Comparison of ENCODE assay signal across 17 cellular contexts in genomic region chr17:78650093-78650715, GRCh38.
DNase-seq lines count a peak whose midpoint lies in the region; ATAC-seq, FAIRE-seq and TF ChIP-seq lines count a peak whose summit lies in the region.
"Had no signal": no experiment of that assay in that cellular context is flagged by ENCODE, and none has a peak within 500 bp of the region (broad histone marks: within the 10 kb centered on the region; RNA-seq: fewer than 3 reads in every experiment).

No MANE protein-coding gene starts in this region.

- H3K9me1 ChIP-seq in K562 (ENCODE audit: control insufficient read depth, insufficient read depth, low read length) = no peaks in the 10 kb centered on the region

- H3K9me2 ChIP-seq in SK-N-SH = no peaks in the 10 kb centered on the region

- FAIRE-seq in K562 (lab: Jason Lieb, UNC) (no peak), frontal cortex (lab: Jason Lieb, UNC) (no peak)
- FAIRE-seq: GM12878, GM18507 had no signal

- H3K9me3 ChIP-seq in SK-N-SH (no peaks in the 10 kb centered on the region), K562 (replicated peaks; ENCODE audit: control insufficient read depth, insufficient read depth, low read depth, low read length) (peaks cover 3% of the 10 kb centered on the region; the same call in 1 of the 2 replicates), liver (ENCODE audit: control insufficient read depth in 4 of 4, low read length in 3 of 4) (peaks cover 0 to 1% (median 0%) of the 10 kb centered on the region in 4 donors)

- peak; percentile 10 for DNase-seq in SK-N-SH
- DNase-seq in K562 (ENCODE audit: extremely low read depth in 1 of 4, low spot score in 3 of 4) = no peak
- no peak for DNase-seq in frontal cortex (ENCODE audit: low spot score in 2 of 2)
- DNase-seq in activated T-cell treated with anti-CD3 and anti-CD28 coated beads for 4 hours = no peak
- DNase-seq in DMS114 treated with DMSO at 0.1 percent for 48 hours (lab: John Stamatoyannopoulos, UW; ENCODE audit: unreplicated experiment) = no peak
- DNase-seq: Calu3; CD4-positive, alpha-beta T cell; DMS153; GOT3; H9 had no signal

- H3K4me1 ChIP-seq in SK-N-SH (ENCODE audit: control insufficient read depth in 1 of 2, insufficient read depth in 2 of 2, low read depth in 1 of 2, low read length in 1 of 2) (no peaks in the 10 kb centered on the region; a peak in 1 of 4 replicates), K562 (replicated peaks in 1 of 2; ENCODE audit: control insufficient read depth in 2 of 2, insufficient read depth in 2 of 2, low read length in 2 of 2) (no peaks in the 10 kb centered on the region), liver (ENCODE audit: control insufficient read depth in 4 of 4, insufficient read depth in 4 of 4, low read length in 3 of 4) (peaks cover 0 to 1% (median 0%) of the 10 kb centered on the region in 4 donors)

- ATAC-seq in SK-N-SH treated with all-trans-retinoic acid at 6 μM for 48 hours (no peak), K562 (no peak), GM18520 (IDR thresholded peaks at IDR 0.05; ENCODE audit: unreplicated experiment) (no peak)
- ATAC-seq: GM12878 had no signal

- H3K4me2 ChIP-seq in SK-N-SH = no peak overlapping the region
- no peak overlapping the region for H3K4me2 ChIP-seq in K562 (ENCODE audit: insufficient read depth, low read length)

- H2AFZ ChIP-seq in SK-N-SH (ENCODE audit: low read depth) (no peak overlapping the region), K562 (ENCODE audit: low read depth, low read length) (no peak overlapping the region)

- H3K27me3 ChIP-seq in SK-N-SH (ENCODE audit: insufficient read depth) (no peaks in the 10 kb centered on the region; the same call in 1 of the 2 replicates), K562 (ENCODE audit: control insufficient read depth in 2 of 2, insufficient read depth in 2 of 2, low read length in 2 of 2) (peaks cover 42 to 71% of the 10 kb centered on the region in 2 experiments), liver (ENCODE audit: control insufficient read depth in 4 of 4, insufficient read depth in 4 of 4, low read length in 3 of 4) (no peaks in the 10 kb centered on the region)
- H3K27me3 ChIP-seq: BLaER1 treated with 17β-estradiol and CSF1 and Interleukin-3, amounts not matched to agents 10 nM and 100 nM had no signal

- POLR2A ChIA-PET in SK-N-SH (lab: Yijun Ruan, JAX) = no interaction called here
- POLR2A ChIA-PET in K562 (lab: Yijun Ruan, JAX) = interaction anchor here (0.6 to 1.0 kb wide), 2 partner anchors 95 to 223 kb away, joined by 3 read pairs; no protein-coding TSS in a partner anchor

- TF ChIP-seq POLR2A in K562 (conservative IDR thresholded peaks at IDR 0.05) = no peak

- no peak overlapping the region for H3K27ac ChIP-seq in SK-N-SH (ENCODE audit: low read depth in 2 of 2, low read length in 1 of 2)
- no peak overlapping the region for H3K27ac ChIP-seq in K562 (ENCODE audit: extremely low read depth, low read depth, low read length)
- no peak overlapping the region for H3K27ac ChIP-seq in liver (ENCODE audit: low read depth in 1 of 2, low read length in 2 of 2)
- H3K27ac ChIP-seq: 22Rv1; BLaER1 treated with 17β-estradiol and CSF1 and Interleukin-3, amounts not matched to agents 10 nM and 100 nM had no signal

- H3K4me3 ChIP-seq in SK-N-SH (ENCODE audit: low read depth in 2 of 2, low read length in 1 of 2) (no peak overlapping the region), K562 (no peak overlapping the region), liver (ENCODE audit: low read depth in 1 of 3, low read length in 3 of 3) (no peak overlapping the region)
- H3K4me3 ChIP-seq: BLaER1 treated with 17β-estradiol and CSF1 and Interleukin-3, amounts not matched to agents 10 nM and 100 nM; GM12878 had no signal

- no peak for TF ChIP-seq RAD21 in SK-N-SH (IDR thresholded peaks at IDR 0.05; ENCODE audit: low read length)
- no peak for TF ChIP-seq RAD21 in K562 (CRISPR knock-in tag; conservative IDR thresholded peaks at IDR 0.05 in 1 of 2, IDR thresholded peaks at IDR 0.05 in 1 of 2)
- TF ChIP-seq RAD21 in liver (IDR thresholded peaks at IDR 0.05) = no peak

- WGBS in SK-N-SH (ENCODE audit: low lambda C conversion rate) = 88% methylated on average over 11 of the region's 11 CpGs
- 1% methylated on average over 11 of the region's 11 CpGs for WGBS in K562 (ENCODE audit: insufficient coverage, low coverage, missing lambda C conversion rate)
- 29% methylated on average over 11 of the region's 11 CpGs for WGBS in liver

- H4K20me1 ChIP-seq in SK-N-SH (ENCODE audit: insufficient read depth) (no peaks in the 10 kb centered on the region), K562 (replicated peaks; ENCODE audit: control insufficient read depth, insufficient read depth, low read length) (peaks cover 6% of the 10 kb centered on the region; the same call in 1 of the 2 replicates)
- H4K20me1 ChIP-seq: BLaER1 treated with 17β-estradiol and CSF1 and Interleukin-3, amounts not matched to agents 10 nM and 100 nM had no signal

- CTCF ChIA-PET in SK-N-SH (lab: Yijun Ruan, JAX) = interaction anchor here (0.6 to 1.8 kb wide), 2 partner anchors 14 to 54 kb away, joined by 3 read pairs; no protein-coding TSS in a partner anchor
- CTCF ChIA-PET in K562 (lab: Yijun Ruan, JAX; ENCODE audit: low intra/inter-chr PET ratio) = no interaction called here

- in situ Hi-C loops in K562 (cut with MboI) = no loop called here

- H3K79me2 ChIP-seq in SK-N-SH (ENCODE audit: insufficient read depth) = no peaks in the 10 kb centered on the region
- H3K79me2 ChIP-seq in K562 (ENCODE audit: control insufficient read depth, insufficient read depth, low read length) = no peaks in the 10 kb centered on the region

- H3K36me3 ChIP-seq in SK-N-SH (replicated peaks in 1 of 2; ENCODE audit: control insufficient read depth in 1 of 2, insufficient read depth in 2 of 2, low read length in 1 of 2) (no peaks in the 10 kb centered on the region), K562 (ENCODE audit: control insufficient read depth, insufficient read depth, low read length) (no peaks in the 10 kb centered on the region), liver (ENCODE audit: control insufficient read depth in 4 of 4, insufficient read depth in 3 of 4, low read depth in 1 of 4, low read length in 3 of 4) (no peaks in the 10 kb centered on the region)

- intact Hi-C loops in K562 (cut with micrococcal nuclease) = no loop called here

- no peak for TF ChIP-seq EP300 in SK-N-SH (IDR thresholded peaks at IDR 0.05; ENCODE audit: borderline replicate concordance in 1 of 2, low read depth in 1 of 2, low read length in 1 of 2)
- no peak for TF ChIP-seq EP300 in K562 (IDR thresholded peaks at IDR 0.05; ENCODE audit: low read length)

- H3K9ac ChIP-seq in SK-N-SH = no peak overlapping the region
- H3K9ac ChIP-seq in K562 (ENCODE audit: insufficient read depth in 1 of 2, low read depth in 2 of 2, low read length in 2 of 2) = no peak overlapping the region
- no peak overlapping the region for H3K9ac ChIP-seq in liver (ENCODE audit: low read depth in 1 of 2, low read length in 2 of 2)
- H3K9ac ChIP-seq: BLaER1 treated with 17β-estradiol and CSF1 and Interleukin-3, amounts not matched to agents 10 nM and 100 nM had no signal

- no peak for TF ChIP-seq CTCF in SK-N-SH (IDR thresholded peaks at IDR 0.05)
- TF ChIP-seq CTCF in K562 (IDR thresholded peaks at IDR 0.05 in 2 of 3, conservative IDR thresholded peaks at IDR 0.05 in 1 of 3; ENCODE audit: insufficient read depth in 2 of 3, low read depth in 1 of 3, low read length in 3 of 3) = no peak
- TF ChIP-seq CTCF in liver (IDR thresholded peaks at IDR 0.05; ENCODE audit: low read depth, low read length, missing input control) = no peak

- peaks cover 8% of the 10 kb centered on the region for H3F3A ChIP-seq in SK-N-SH (replicated peaks; ENCODE audit: insufficient read depth)

- BruUV-seq in K562 (replicated peaks; lab: Mats Ljungman, UMichigan) = no TSS peak

TF ChIP-seq in SK-N-SH, 30 proteins besides CTCF, POLR2A, EP300 and RAD21 (continues in another document):
- TF ChIP-seq SMC3 (IDR thresholded peaks at IDR 0.05; ENCODE audit: low read depth, low read length) (no peak), USF1 (IDR thresholded peaks at IDR 0.05; ENCODE audit: borderline replicate concordance, low read depth) (no peak)

TF ChIP-seq in K562, 482 proteins besides CTCF, POLR2A, EP300 and RAD21:
- peak; percentile 31 to 47; a peak in 2 of 4 replicates for TF ChIP-seq NRF1 (conservative IDR thresholded peaks at IDR 0.05 in 1 of 2, IDR thresholded peaks at IDR 0.05 in 1 of 2)
- no peak for TF ChIP-seq ZNF354B (CRISPR knock-in tag; IDR thresholded peaks at IDR 0.05)
- no peak for TF ChIP-seq BRF1 (IDR thresholded peaks at IDR 0.05; ENCODE audit: borderline replicate concordance, extremely low read depth, insufficient read length)
TF ChIP-seq in K562: peak in this region for 1.

TF ChIP-seq in liver, 16 proteins besides CTCF, POLR2A, EP300 and RAD21 (continues in another document):
- TF ChIP-seq YY1 (IDR thresholded peaks at IDR 0.05) (no peak), SP1 (IDR thresholded peaks at IDR 0.05) (no peak), FOXA2 (IDR thresholded peaks at IDR 0.05) (peak; percentile 72), HNF4A (conservative IDR thresholded peaks at IDR 0.05) (peak in 1 of 2 donors; percentile 41), TAF1 (conservative IDR thresholded peaks at IDR 0.05) (no peak), FOXA1 (IDR thresholded peaks at IDR 0.05) (peak; percentile 52), EGR1 (IDR thresholded peaks at IDR 0.05; ENCODE audit: low read depth in 2 of 2) (no peak), REST (IDR thresholded peaks at IDR 0.05) (no peak), JUND (IDR thresholded peaks at IDR 0.05) (no peak)

Comparison
In these comparisons a context has a peak if more than half of its experiments do, and no peak if none do; other contexts are left out.
1. Of the 27 proteins assayed by ChIP-seq in both K562 and SK-N-SH: peak only in K562: NRF1; only in SK-N-SH: none; in both: none; in neither: 26.